Comparison of ENCODE assay signal across 20 cellular contexts in genomic region chr17:12732366-12732765, GRCh38. TPM values are rescaled to one million over a fixed set of nuclear protein-coding genes. Genes with fewer than 3 reads are reported as not detected.
"Had no signal": no experiment of that assay in that cellular context is flagged by ENCODE, and none has a peak within 500 bp of the region (broad histone marks: within the 10 kb centered on the region; RNA-seq: fewer than 3 reads in every experiment).

No MANE protein-coding gene starts in this region.

- H3K9me3 ChIP-seq: left lung, ovary, transverse colon had no signal

- H3K4me1 Mint-ChIP-seq: activated CD4-positive, alpha-beta T cell treated with anti-CD3 and anti-CD28 coated beads, Interleukin-2, amount 10 ng/mL, durations not matched to agents 7 days and 5 days; naive B cell had no signal

- H3K27me3 Mint-ChIP-seq: activated CD4-positive, alpha-beta T cell treated with anti-CD3 and anti-CD28 coated beads, Interleukin-2, amount 10 ng/mL, durations not matched to agents 7 days and 5 days; dendritic cell treated with granulocyte-macrophage colony-stimulating factor and Interleukin-4, amounts not matched to agents 40 ng/mL and 50 ng/mL, for 4 days had no signal

- H3K27me3 ChIP-seq: left lung, ovary, transverse colon had no signal

- H3K4me3 ChIP-seq: left lung, ovary, transverse colon had no signal

- H3K9me3 Mint-ChIP-seq: brain; dendritic cell treated with granulocyte-macrophage colony-stimulating factor and Interleukin-4, amounts not matched to agents 40 ng/mL and 50 ng/mL, for 4 days had no signal

- H3K27ac Mint-ChIP-seq: activated CD4-positive, alpha-beta T cell treated with anti-CD3 and anti-CD28 coated beads, Interleukin-2, amount 10 ng/mL, durations not matched to agents 7 days and 5 days; activated CD8-positive, alpha-beta T cell treated with anti-CD3 and anti-CD28 coated beads, Interleukin-2, amount 10 ng/mL, durations not matched to agents 7 days and 5 days; activated T-cell treated with anti-CD3 and anti-CD28 coated beads, Interleukin-2, amount 50 U/mL, for 24 hours; activated T-helper 2 cell treated with anti-CD3 and anti-CD28 coated beads, Interferon-gamma antibody, Interleukin-2, Interleukin-4, amounts not matched to agents 10 μg/mL and 5 μg/mL and 100 μg/mL, durations not matched to agents 14 hours and 24 hours and 36 hours; brain; dendritic cell treated with granulocyte-macrophage colony-stimulating factor and Interleukin-4, amounts not matched to agents 40 ng/mL and 50 ng/mL, for 4 days had no signal

- H3K36me3 Mint-ChIP-seq: brain, naive B cell had no signal

- DNase-seq: activated CD4-positive, alpha-beta T cell treated with anti-CD3 and anti-CD28 coated beads, Interleukin-2, amount 10 ng/mL, durations not matched to agents 7 days and 5 days; activated CD8-positive, alpha-beta T cell treated with anti-CD3 and anti-CD28 coated beads, Interleukin-2, amount 10 ng/mL, durations not matched to agents 7 days and 5 days; activated naive CD4-positive, alpha-beta T cell treated with Interleukin-2 at 50 U/mL for 16 hours; activated T-cell treated with anti-CD3 and anti-CD28 coated beads, Interleukin-2, amount 50 U/mL, for 24 hours; cerebellar nuclear complex; foreskin fibroblast; hippocampal formation; left lung; naive B cell; ovary; stimulated activated CD8-positive, alpha-beta memory T cell treated with anti-CD3 and anti-CD28 coated beads, Interleukin-4, amount 100 ng/mL, for 48 hours; stimulated activated naive CD4-positive, alpha-beta T cell; T1000; transverse colon had no signal

- H3K27ac ChIP-seq: epithelial cell of prostate, left lung, ovary had no signal

- H3K4me3 Mint-ChIP-seq: activated CD4-positive, alpha-beta T cell treated with anti-CD3 and anti-CD28 coated beads, Interleukin-2, amount 10 ng/mL, durations not matched to agents 7 days and 5 days; activated CD8-positive, alpha-beta T cell treated with anti-CD3 and anti-CD28 coated beads, Interleukin-2, amount 10 ng/mL, durations not matched to agents 7 days and 5 days; activated T-cell treated with anti-CD3 and anti-CD28 coated beads, Interleukin-2, amount 50 U/mL, for 24 hours; brain; dendritic cell treated with granulocyte-macrophage colony-stimulating factor and Interleukin-4, amounts not matched to agents 40 ng/mL and 50 ng/mL, for 4 days; naive B cell had no signal

- ATAC-seq: activated CD8-positive, alpha-beta T cell treated with anti-CD3 and anti-CD28 coated beads, Interleukin-2, amount 10 ng/mL, durations not matched to agents 7 days and 5 days; left lung had no signal

- H3K36me3 ChIP-seq: left lung, ovary, transverse colon had no signal

RNA-seq across cellular contexts. Expression of gene ARHGAP44, which starts 56.9 kb away (rescaled TPM):
- total RNA-seq: mononuclear cell; T-helper 1 cell treated with Interleukin-12 subunit alpha and Interleukin-12 subunit beta and Interleukin-4 antibody, amounts not matched to agents 30 ng/mL and 1 ng/mL, for 36 hours had no signal
